8 cellular contexts compared by ENCODE assay signal in the genomic region with DNA sequence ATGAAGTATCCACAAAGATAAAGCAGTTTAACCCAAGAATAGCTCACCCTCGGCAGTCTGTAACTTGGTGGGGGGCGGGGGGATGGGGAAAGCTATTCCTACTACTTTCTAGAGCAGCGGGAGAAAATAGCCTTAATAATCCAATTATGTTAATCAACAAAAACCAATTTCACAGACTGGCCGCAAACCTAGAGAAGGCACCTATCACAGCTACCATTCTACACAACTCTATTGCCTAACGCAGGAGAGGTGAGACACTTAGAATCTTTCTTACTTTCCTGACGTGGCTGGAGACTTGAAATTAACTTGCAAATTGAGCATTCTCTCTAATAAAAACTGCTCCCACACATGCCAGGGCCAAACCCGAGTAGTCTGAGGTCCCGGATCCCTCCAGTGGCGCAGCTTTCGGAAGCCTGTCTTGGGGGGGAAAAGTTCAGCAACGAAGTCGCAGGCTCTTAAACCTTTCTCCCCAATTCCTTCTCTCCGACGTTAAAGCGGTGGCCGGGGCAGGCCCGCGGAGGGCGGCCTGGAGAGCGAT. TPM values are rescaled to one million over a fixed set of nuclear protein-coding genes. Genes with fewer than 3 reads are reported as not detected.
DNase-seq lines count a peak whose midpoint lies in the region; ATAC-seq, FAIRE-seq and TF ChIP-seq lines count a peak whose summit lies in the region.

No MANE protein-coding gene starts in this region.

- H3K4me1 ChIP-seq in K562 (replicated peaks in 1 of 2; ENCODE audit: control insufficient read depth in 2 of 2, insufficient read depth in 2 of 2, low read length in 2 of 2) = peaks cover 9 to 17% of the 10 kb centered on the region in 2 experiments; a peak in 4 of 5 replicates
- H3K4me1 ChIP-seq in aorta (ENCODE audit: control insufficient read depth in 1 of 2, insufficient read depth in 2 of 2, low read length in 2 of 2) = no peaks in the 10 kb centered on the region

- peaks cover 20% of the 10 kb centered on the region for H3K4me1 Mint-ChIP-seq in memory B cell

- ATAC-seq in K562 (no peak; the same call in 1 of the 3 replicates), memory B cell (ENCODE audit: low read depth) (no peak), aorta (ENCODE audit: low FRiP score) (no peak), HG02870 (IDR thresholded peaks at IDR 0.05; ENCODE audit: unreplicated experiment) (no peak)

- no peak for TF ChIP-seq RAD21 in K562 (CRISPR knock-in tag; conservative IDR thresholded peaks at IDR 0.05 in 1 of 2, IDR thresholded peaks at IDR 0.05 in 1 of 2)

- peak overlapping the region; percentile 83 for H3K27ac ChIP-seq in K562 (ENCODE audit: extremely low read depth, low read depth, low read length)
- peak overlapping the region in 1 of 2 donors; percentile 76 for H3K27ac ChIP-seq in aorta (ENCODE audit: low read depth in 1 of 2, low read length in 2 of 2)

- H3K4me3 ChIP-seq in K562 = peak overlapping the region; percentile 96
- peak overlapping the region; percentile 79 for H3K4me3 ChIP-seq in aorta (ENCODE audit: low read length in 2 of 2)

- peaks cover 51% of the 10 kb centered on the region for H3K79me2 ChIP-seq in K562 (ENCODE audit: control insufficient read depth, insufficient read depth, low read length)

- H3K9me1 ChIP-seq in K562 (ENCODE audit: control insufficient read depth, insufficient read depth, low read length) = no peaks in the 10 kb centered on the region

- TF ChIP-seq CTCF in K562 (IDR thresholded peaks at IDR 0.05 in 2 of 3, conservative IDR thresholded peaks at IDR 0.05 in 1 of 3; ENCODE audit: insufficient read depth in 2 of 3, low read depth in 1 of 3, low read length in 3 of 3) = no peak

- H3K36me3 ChIP-seq in K562 (ENCODE audit: control insufficient read depth, insufficient read depth, low read length) (peaks cover 26% of the 10 kb centered on the region; the same call in 2 of the 3 replicates), aorta (ENCODE audit: control insufficient read depth in 1 of 2, insufficient read depth in 2 of 2, low read length in 1 of 2) (no peaks in the 10 kb centered on the region)

- BruUV-seq in K562 (replicated peaks; lab: Mats Ljungman, UMichigan) = TSS peak; percentile 40

- CTCF ChIA-PET in K562 (lab: Yijun Ruan, JAX; ENCODE audit: low intra/inter-chr PET ratio) = no interaction called here

- in situ Hi-C loops in K562 (cut with MboI) = no loop called here

- DNase-seq in NCI-H748 (lab: John Stamatoyannopoulos, UW; ENCODE audit: unreplicated experiment) = peak; percentile 41
- DNase-seq in NCI-H748 treated with DMSO at 0.1 percent for 48 hours (lab: John Stamatoyannopoulos, UW) = no peak
- DNase-seq in HPDE6-E6E7 (ENCODE audit: extremely low spot score) = peak; percentile 6
- no peak for DNase-seq in K562 (ENCODE audit: extremely low read depth in 1 of 4, low spot score in 3 of 4)
- DNase-seq in memory B cell (ENCODE audit: low spot score in 2 of 2) = no peak
- no peak for DNase-seq in aorta
- DNase-seq in T1000 (lab: John Stamatoyannopoulos, UW) = no peak

- 1% methylated on average over 18 of the region's 20 CpGs for WGBS in K562 (ENCODE audit: insufficient coverage, low coverage, missing lambda C conversion rate)
- 1% methylated on average over 19 to 20 of the region's 20 CpGs for WGBS in aorta, 2 donors

- intact Hi-C loops in K562 (cut with micrococcal nuclease) (no loop called here), aorta (cut with DNase I) (no loop called here)

- peak overlapping the region; percentile 86 to 100 for H3K9ac ChIP-seq in K562 (ENCODE audit: insufficient read depth in 1 of 2, low read depth in 2 of 2, low read length in 2 of 2)

- no peak for TF ChIP-seq EP300 in K562 (IDR thresholded peaks at IDR 0.05; ENCODE audit: low read length)

- H3K27me3 ChIP-seq in K562 (ENCODE audit: control insufficient read depth in 2 of 2, insufficient read depth in 2 of 2, low read length in 2 of 2) = no peaks in the 10 kb centered on the region
- H3K27me3 ChIP-seq in aorta (ENCODE audit: control insufficient read depth in 1 of 2, insufficient read depth in 2 of 2, low read length in 1 of 2) = no peaks in the 10 kb centered on the region

- H2AFZ ChIP-seq in K562 (ENCODE audit: low read depth, low read length) = peak overlapping the region; percentile 90

- peak overlapping the region; percentile 75 for H3K27ac Mint-ChIP-seq in memory B cell

- H3K9me3 ChIP-seq in K562 (replicated peaks; ENCODE audit: control insufficient read depth, insufficient read depth, low read depth, low read length) = no peaks in the 10 kb centered on the region
- H3K9me3 ChIP-seq in aorta (ENCODE audit: control insufficient read depth, low read length) = no peaks in the 10 kb centered on the region

- H3K4me3 Mint-ChIP-seq in memory B cell = peak overlapping the region; percentile 84

- no peak for FAIRE-seq in K562 (lab: Jason Lieb, UNC)

- no peaks in the 10 kb centered on the region for H3K27me3 Mint-ChIP-seq in memory B cell

- peak overlapping the region; percentile 94 for H3K4me2 ChIP-seq in K562 (ENCODE audit: insufficient read depth, low read length)

- H3K9me3 Mint-ChIP-seq in memory B cell = no peaks in the 10 kb centered on the region

- peaks cover 10% of the 10 kb centered on the region for H3K36me3 Mint-ChIP-seq in memory B cell

- H4K20me1 ChIP-seq in K562 (replicated peaks; ENCODE audit: control insufficient read depth, insufficient read depth, low read length) = no peaks in the 10 kb centered on the region

- POLR2A ChIA-PET in K562 (lab: Yijun Ruan, JAX) = interaction anchor here (0.6 to 1.8 kb wide), 9 partner anchors 9 to 79 kb away, joined by 3 to 6 read pairs (median 4); no protein-coding TSS in a partner anchor

- no peak for TF ChIP-seq POLR2A in K562 (conservative IDR thresholded peaks at IDR 0.05)

RNA-seq across cellular contexts. Expression of a gene that starts 0.8 kb away (rescaled TPM):
- 39.4 and 43.0 TPM in 2 replicates for total RNA-seq in K562 (2011; cell fraction: chromatin; rRNA removed; ENCODE audit: low replicate concordance)
- 14.7 and 18.7 TPM in 2 replicates for total RNA-seq in K562 (2011; cell fraction: nucleolus; rRNA removed)
- 30.8 and 31.7 TPM in 2 replicates for total RNA-seq in K562 (2011; cell fraction: nucleoplasm; rRNA removed)
- 6.9 and 7.3 TPM in 2 replicates for total RNA-seq in K562 (2014; rRNA removed)
- 5.7 and 6.1 TPM in 2 replicates for total RNA-seq in K562 (2014; rRNA removed; fragmentation: Illumina TruSeq; extraction: Trizol)
- total RNA-seq in K562 (2015; rRNA removed; fragmentation: Illumina TruSeq; extraction: Trizol) = 6.0 TPM in 2 replicates
- total RNA-seq in K562 (2021) = 12.8 and 13.7 TPM in 2 replicates
- polyA plus RNA-seq in K562 (2011; rRNA removed) = 1.7 and 3.6 TPM in 2 replicates
- polyA plus RNA-seq in K562 (2011; cell fraction: cytosol; rRNA removed) = 4.2 and 6.2 TPM in 2 replicates
- 8.5 and 16.5 TPM in 2 replicates for polyA plus RNA-seq in K562 (2011; cell fraction: nucleus; rRNA removed)
- 10.2 and 21.1 TPM in 2 replicates for polyA plus RNA-seq in K562 (2012)
- 13.9 TPM in 2 replicates for polyA plus RNA-seq in K562 (2014; fragmentation: Illumina TruSeq; extraction: Trizol)
- polyA plus RNA-seq in K562 (2014; fragmentation: Nextera tagmentation; extraction: Ambion mirVana) = under 1 TPM; 0.44 to 0.45 TPM
- polyA plus RNA-seq in K562 (2014; rRNA removed) = 5.5 and 5.8 TPM in 2 replicates
- 4.8 and 5.1 TPM in 2 replicates for polyA minus RNA-seq in K562 (2011; rRNA and poly(A)+ RNA removed)
- 10.2 and 10.9 TPM in 2 replicates for polyA minus RNA-seq in K562 (2011; cell fraction: cytosol; rRNA and poly(A)+ RNA removed)
- 9.1 and 9.8 TPM in 2 replicates for polyA minus RNA-seq in K562 (2011; cell fraction: nucleus; rRNA and poly(A)+ RNA removed)
- total RNA-seq in aorta = 10 to 100 TPM; 34.8 to 67.3 TPM
- 10 to 100 TPM; 16.2 to 28.1 TPM for polyA plus RNA-seq in aorta

RNA-seq across cellular contexts. Expression of a gene that starts 0.9 kb away (rescaled TPM):
- total RNA-seq in K562 (2011; cell fraction: chromatin; rRNA removed; ENCODE audit: low replicate concordance) = 5.3 and 10.9 TPM in 2 replicates
- 4.5 and 5.4 TPM in 2 replicates for total RNA-seq in K562 (2011; cell fraction: nucleolus; rRNA removed)
- total RNA-seq in K562 (2011; cell fraction: nucleoplasm; rRNA removed) = 9.8 and 14.4 TPM in 2 replicates
- total RNA-seq in K562 (2014; rRNA removed) = 6.7 and 7.4 TPM in 2 replicates
- 3.7 and 5.0 TPM in 2 replicates for total RNA-seq in K562 (2014; rRNA removed; fragmentation: Illumina TruSeq; extraction: Trizol)
- total RNA-seq in K562 (2015; rRNA removed; fragmentation: Illumina TruSeq; extraction: Trizol) = 4.3 and 7.0 TPM in 2 replicates
- 8.1 and 9.9 TPM in 2 replicates for total RNA-seq in K562 (2021)
- polyA plus RNA-seq in K562 (2011; rRNA removed) = 19.4 and 19.5 TPM in 2 replicates
- 5.2 and 7.3 TPM in 2 replicates for polyA plus RNA-seq in K562 (2011; cell fraction: cytosol; rRNA removed)
- polyA plus RNA-seq in K562 (2011; cell fraction: nucleus; rRNA removed) = 3.8 and 6.8 TPM in 2 replicates
- polyA plus RNA-seq in K562 (2012) = 7.8 and 8.1 TPM in 2 replicates
- 6.6 and 9.5 TPM in 2 replicates for polyA plus RNA-seq in K562 (2014; fragmentation: Illumina TruSeq; extraction: Trizol)
- 10 to 100 TPM; 10.0 to 14.7 TPM for polyA plus RNA-seq in K562 (2014; fragmentation: Nextera tagmentation; extraction: Ambion mirVana)
- 4.9 and 7.9 TPM in 2 replicates for polyA plus RNA-seq in K562 (2014; rRNA removed)
- 8.0 and 9.0 TPM in 2 replicates for polyA minus RNA-seq in K562 (2011; rRNA and poly(A)+ RNA removed)
- polyA minus RNA-seq in K562 (2011; cell fraction: cytosol; rRNA and poly(A)+ RNA removed) = 7.1 and 7.2 TPM in 2 replicates
- 2.4 and 3.7 TPM in 2 replicates for polyA minus RNA-seq in K562 (2011; cell fraction: nucleus; rRNA and poly(A)+ RNA removed)
- total RNA-seq in aorta = 1 to 10 TPM; 7.4 to 9.5 TPM
- 1 to 10 TPM; 4.5 to 5.6 TPM for polyA plus RNA-seq in aorta

RNA-seq across cellular contexts. Expression of a gene that starts 33.4 kb away (rescaled TPM):
- total RNA-seq in K562 (2011; cell fraction: chromatin; rRNA removed; ENCODE audit: low replicate concordance) = 56.9 and 60.1 TPM in 2 replicates
- 41.0 and 43.8 TPM in 2 replicates for total RNA-seq in K562 (2011; cell fraction: nucleolus; rRNA removed)
- 43.1 TPM in 2 replicates for total RNA-seq in K562 (2011; cell fraction: nucleoplasm; rRNA removed)
- 87.5 and 90.0 TPM in 2 replicates for total RNA-seq in K562 (2014; rRNA removed)
- 58.4 and 59.9 TPM in 2 replicates for total RNA-seq in K562 (2014; rRNA removed; fragmentation: Illumina TruSeq; extraction: Trizol)
- total RNA-seq in K562 (2015; rRNA removed; fragmentation: Illumina TruSeq; extraction: Trizol) = 55.2 and 55.5 TPM in 2 replicates
- total RNA-seq in K562 (2021) = 59.3 and 62.6 TPM in 2 replicates
- 15.6 and 16.4 TPM in 2 replicates for polyA plus RNA-seq in K562 (2011; rRNA removed)
- 11.1 and 11.6 TPM in 2 replicates for polyA plus RNA-seq in K562 (2011; cell fraction: cytosol; rRNA removed)
- 32.0 and 43.6 TPM in 2 replicates for polyA plus RNA-seq in K562 (2011; cell fraction: nucleus; rRNA removed)
- 24.8 and 48.3 TPM in 2 replicates for polyA plus RNA-seq in K562 (2012)
- polyA plus RNA-seq in K562 (2014; fragmentation: Illumina TruSeq; extraction: Trizol) = 58.1 and 60.3 TPM in 2 replicates
- polyA plus RNA-seq in K562 (2014; fragmentation: Nextera tagmentation; extraction: Ambion mirVana) = 10 to 100 TPM; 16.4 to 41.1 TPM
- 35.5 and 36.8 TPM in 2 replicates for polyA plus RNA-seq in K562 (2014; rRNA removed)
- polyA minus RNA-seq in K562 (2011; rRNA and poly(A)+ RNA removed) = 14.5 and 19.0 TPM in 2 replicates
- polyA minus RNA-seq in K562 (2011; cell fraction: cytosol; rRNA and poly(A)+ RNA removed) = 34.4 and 42.5 TPM in 2 replicates
- polyA minus RNA-seq in K562 (2011; cell fraction: nucleus; rRNA and poly(A)+ RNA removed) = 42.3 and 64.4 TPM in 2 replicates
- total RNA-seq in aorta = 10 to 100 TPM; 18.5 to 21.8 TPM
- polyA plus RNA-seq in aorta = 10 to 100 TPM in 1 of 2 donors, 1 to 10 TPM in 1; 8.8 to 10.7 TPM

RNA-seq across cellular contexts. Expression of a gene that starts 34.5 kb away (rescaled TPM):
- 68.3 and 189 TPM in 2 replicates for total RNA-seq in K562 (2011; cell fraction: chromatin; rRNA removed; ENCODE audit: low replicate concordance)
- 83.7 and 87.9 TPM in 2 replicates for total RNA-seq in K562 (2011; cell fraction: nucleolus; rRNA removed)
- total RNA-seq in K562 (2011; cell fraction: nucleoplasm; rRNA removed) = 62.3 and 62.5 TPM in 2 replicates
- total RNA-seq in K562 (2014; rRNA removed) (14.8 and 15.9 TPM in 2 replicates), K562 (2014; rRNA removed; fragmentation: Illumina TruSeq; extraction: Trizol) (4.9 and 9.1 TPM in 2 replicates), K562 (2015; rRNA removed; fragmentation: Illumina TruSeq; extraction: Trizol) (11.8 and 13.0 TPM in 2 replicates), K562 (2021) (15.3 and 20.2 TPM in 2 replicates), aorta (10 to 100 TPM; 48.2 to 87.4 TPM)
- polyA plus RNA-seq in K562 (2011; rRNA removed) (20.7 and 22.6 TPM in 2 replicates), K562 (2014; fragmentation: Illumina TruSeq; extraction: Trizol) (14.9 and 16.3 TPM in 2 replicates), K562 (2014; fragmentation: Nextera tagmentation; extraction: Ambion mirVana) (under 1 TPM; 0.20 to 0.62 TPM), K562 (2014; rRNA removed) (24.1 and 26.3 TPM in 2 replicates), aorta (100 to 1,000 TPM in 1 of 2 donors, 10 to 100 TPM in 1; 24.9 to 173 TPM)
- polyA plus RNA-seq in K562 (2011; cell fraction: cytosol; rRNA removed) = 18.1 and 32.9 TPM in 2 replicates
- 125 and 246 TPM in 2 replicates for polyA plus RNA-seq in K562 (2011; cell fraction: nucleus; rRNA removed)
- 22.3 and 33.7 TPM in 2 replicates for polyA plus RNA-seq in K562 (2012)
- polyA minus RNA-seq in K562 (2011; rRNA and poly(A)+ RNA removed) = 7.6 and 10.0 TPM in 2 replicates
- polyA minus RNA-seq in K562 (2011; cell fraction: cytosol; rRNA and poly(A)+ RNA removed) = 7.5 and 8.6 TPM in 2 replicates
- 21.7 and 23.0 TPM in 2 replicates for polyA minus RNA-seq in K562 (2011; cell fraction: nucleus; rRNA and poly(A)+ RNA removed)

Comparison
In these comparisons a context has a peak if more than half of its experiments do, and no peak if none do; other contexts are left out.
1. DNase-seq: peak in NCI-H748 (single experiment) and HPDE6-E6E7 (single experiment); none in NCI-H748 treated with DMSO at 0.1 percent for 48 hours (single experiment), K562 (0 of 4), memory B cell (0 of 2), aorta (0 of 2) and T1000 (single experiment).